29 cellular contexts compared by ENCODE assay signal in the genomic region with DNA sequence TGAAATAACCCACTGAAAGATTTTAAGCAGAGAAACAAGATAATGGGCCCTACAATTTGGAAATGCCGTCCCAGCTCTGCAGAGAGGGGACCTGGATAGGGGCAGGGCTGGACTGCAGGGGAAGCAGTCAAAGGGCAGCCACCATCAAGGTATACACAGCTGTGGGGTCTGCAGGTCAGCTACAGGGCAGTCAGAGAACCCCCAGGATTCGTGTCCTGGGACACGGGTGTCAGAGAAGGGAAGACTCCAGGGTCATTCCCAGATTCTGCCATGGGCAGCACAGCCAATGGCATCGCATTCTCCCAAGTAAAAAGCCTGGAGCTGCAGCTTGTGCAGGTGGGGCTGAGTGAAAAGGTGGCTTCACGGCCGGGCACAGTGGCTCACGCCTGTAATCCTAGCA. TPM values are rescaled to one million over a fixed set of nuclear protein-coding genes. Genes with fewer than 3 reads are reported as not detected.
"Had no signal": no experiment of that assay in that cellular context is flagged by ENCODE, and none has a peak within 500 bp of the region (broad histone marks: within the 10 kb centered on the region; RNA-seq: fewer than 3 reads in every experiment).

No MANE protein-coding gene starts in this region.

- H3K4me3 Mint-ChIP-seq: activated CD8-positive, alpha-beta T cell treated with anti-CD3 and anti-CD28 coated beads for 36 hours; activated naive CD4-positive, alpha-beta T cell treated with anti-CD3 and anti-CD28 coated beads for 36 hours; activated naive CD8-positive, alpha-beta T cell; activated T-helper 1 cell treated with anti-CD3 and anti-CD28 coated beads, Interleukin-12 subunit alpha, Interleukin-12 subunit beta, Interleukin-2, Interleukin-4 antibody, amounts not matched to agents 30 ng/mL and 10 ng/mL and 1 ng/mL, durations not matched to agents 14 hours and 24 hours and 36 hours; effector memory CD8-positive, alpha-beta T cell had no signal

- ATAC-seq: activated CD8-positive, alpha-beta T cell treated with anti-CD3 and anti-CD28 coated beads for 36 hours; effector memory CD8-positive, alpha-beta T cell; foreskin keratinocyte; gastrocnemius medialis; heart left ventricle had no signal

- H3K27me3 Mint-ChIP-seq: activated CD8-positive, alpha-beta T cell treated with anti-CD3 and anti-CD28 coated beads for 36 hours; activated naive CD8-positive, alpha-beta T cell; effector memory CD8-positive, alpha-beta T cell had no signal

- H3K9me3 Mint-ChIP-seq: activated CD8-positive, alpha-beta T cell treated with anti-CD3 and anti-CD28 coated beads for 36 hours; activated naive CD4-positive, alpha-beta T cell treated with anti-CD3 and anti-CD28 coated beads for 36 hours; activated T-helper 1 cell treated with anti-CD3 and anti-CD28 coated beads, Interleukin-12 subunit alpha, Interleukin-12 subunit beta, Interleukin-2, Interleukin-4 antibody, amounts not matched to agents 30 ng/mL and 10 ng/mL and 1 ng/mL, durations not matched to agents 14 hours and 24 hours and 36 hours; activated T-helper 2 cell treated with anti-CD3 and anti-CD28 coated beads, Interferon-gamma antibody, Interleukin-2, Interleukin-4, amounts not matched to agents 10 μg/mL and 5 μg/mL and 100 μg/mL, durations not matched to agents 14 hours and 24 hours and 36 hours; effector memory CD8-positive, alpha-beta T cell had no signal

- DNase-seq: activated CD4-positive, alpha-beta T cell treated with anti-CD3 and anti-CD28 coated beads for 4 hours; activated CD4-positive, alpha-beta T cell treated with anti-CD3 and anti-CD28 coated beads, Interleukin-2, amount 50 U/mL, for 1 hour; activated CD4-positive, alpha-beta T cell treated with anti-CD3 and anti-CD28 coated beads, Interleukin-2, amount 50 U/mL, for 48 hours; activated CD4-positive, CD25-positive, alpha-beta regulatory T cell; activated CD4-positive, CD25-positive, alpha-beta regulatory T cell treated with anti-CD3 and anti-CD28 coated beads, Interleukin-2, amount 50 U/mL, for 72 hours; activated CD8-positive, alpha-beta memory T cell treated with anti-CD3 and anti-CD28 coated beads for 24 hours; activated CD8-positive, alpha-beta T cell treated with anti-CD3 and anti-CD28 coated beads for 36 hours; activated effector memory CD4-positive, alpha-beta T cell treated with anti-CD3 and anti-CD28 coated beads, Interleukin-2, amount 50 U/mL, for 16 hours; activated naive CD4-positive, alpha-beta T cell treated with anti-CD3 and anti-CD28 coated beads for 36 hours; activated T-cell treated with anti-CD3 and anti-CD28 coated beads, Interleukin-2, amount 50 U/mL, for 48 hours; amniotic stem cell; anterior cingulate cortex; brain microvascular endothelial cell; cortex of kidney; dermis blood vessel endothelial cell; effector CD4-positive, alpha-beta T cell; effector memory CD8-positive, alpha-beta T cell; erythroblast; foreskin keratinocyte; gastrocnemius medialis; glutamatergic neuron; heart left ventricle; T-helper 1 cell; T-helper 2 cell had no signal

- H3K27ac Mint-ChIP-seq: activated CD8-positive, alpha-beta T cell treated with anti-CD3 and anti-CD28 coated beads for 36 hours; activated naive CD4-positive, alpha-beta T cell treated with anti-CD3 and anti-CD28 coated beads for 36 hours; activated naive CD8-positive, alpha-beta T cell had no signal

- H3K9me3 ChIP-seq: esophagus muscularis mucosa, gastrocnemius medialis, heart left ventricle had no signal

RNA-seq across cellular contexts. Expression of gene PBX4, which starts 47.1 kb away (rescaled TPM):
- total RNA-seq: cardiac septum, dermis blood vessel endothelial cell, gastrocnemius medialis had no signal
